Comparison of ENCODE assay signal across 8 cellular contexts in the genomic region with DNA sequence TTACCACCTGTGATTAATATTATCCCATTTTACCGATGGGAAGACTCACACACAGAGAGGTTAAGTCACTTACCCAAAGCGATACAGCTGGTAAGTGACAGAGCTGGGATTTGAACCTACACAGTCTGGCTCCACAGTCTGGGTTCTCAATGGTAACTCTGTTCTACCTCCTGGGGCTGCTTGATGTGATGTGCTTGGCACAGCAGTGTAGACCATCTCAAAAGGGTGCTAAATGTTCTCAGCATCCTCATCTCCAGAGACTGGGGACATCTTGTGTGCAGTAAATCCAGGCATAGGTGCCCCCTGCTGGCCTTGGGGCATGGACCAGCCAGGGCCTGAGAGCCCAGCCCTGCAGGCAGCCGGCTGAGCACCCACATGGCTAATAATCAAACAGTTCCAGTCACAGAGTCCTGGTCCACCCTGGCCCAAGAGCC. TPM values are rescaled to one million over a fixed set of nuclear protein-coding genes. Genes with fewer than 3 reads are reported as not detected.
A peak's percentile ranks its signal among the peaks of the same experiment; 100 is the strongest.
DNase-seq lines count a peak whose midpoint lies in the region; ATAC-seq and TF ChIP-seq lines count a peak whose summit lies in the region.

No MANE protein-coding gene starts in this region.

- ATAC-seq in activated naive CD8-positive, alpha-beta T cell treated with anti-CD3 and anti-CD28 coated beads, Interleukin-2, amount 10 ng/mL, durations not matched to agents 7 days and 5 days (ENCODE audit: low read depth): peak; percentile 98

- CTCF ChIA-PET in OCI-LY7 (lab: Charles Lee; ENCODE audit: unreplicated experiment): no interaction called here

- no peaks in the 10 kb centered on the region for H3K36me3 Mint-ChIP-seq in activated naive CD8-positive, alpha-beta T cell treated with anti-CD3 and anti-CD28 coated beads, Interleukin-2, amount 10 ng/mL, durations not matched to agents 7 days and 5 days

- H3K27ac Mint-ChIP-seq in activated naive CD8-positive, alpha-beta T cell treated with anti-CD3 and anti-CD28 coated beads, Interleukin-2, amount 10 ng/mL, durations not matched to agents 7 days and 5 days: no peak overlapping the region

- H3K27me3 ChIP-seq in BE2C: no peaks in the 10 kb centered on the region
- no peaks in the 10 kb centered on the region for H3K27me3 ChIP-seq in hepatocyte
- H3K27me3 ChIP-seq in ascending aorta: no peaks in the 10 kb centered on the region

- no peaks in the 10 kb centered on the region for H3K36me3 ChIP-seq in BE2C
- H3K36me3 ChIP-seq in OCI-LY7 (ENCODE audit: insufficient read depth, low read length): no peaks in the 10 kb centered on the region
- H3K36me3 ChIP-seq in hepatocyte (replicated peaks; ENCODE audit: insufficient read depth, low read depth): no peaks in the 10 kb centered on the region
- H3K36me3 ChIP-seq in ascending aorta: no peaks in the 10 kb centered on the region

- H3K9me3 ChIP-seq in BE2C (no peaks in the 10 kb centered on the region), OCI-LY7 (ENCODE audit: low read length) (no peaks in the 10 kb centered on the region), hepatocyte (ENCODE audit: low read depth) (no peaks in the 10 kb centered on the region), ascending aorta (no peaks in the 10 kb centered on the region)

- BruUV-seq in OCI-LY7 (replicated peaks; lab: Mats Ljungman, UMichigan): no TSS peak

- DNase-seq in BE2C (peak; percentile 72), GM19238 (ENCODE audit: insufficient read length, low spot score) (peak; percentile 32), OCI-LY7 (ENCODE audit: low spot score) (peak; percentile 18), hepatocyte (ENCODE audit: low spot score) (peak; percentile 78), ascending aorta (ENCODE audit: low spot score in 2 of 2) (no peak), NCI-H2081 treated with DMSO at 0.1 percent for 48 hours (lab: John Stamatoyannopoulos, UW) (no peak)
- peak; percentile 74 for DNase-seq in activated naive CD8-positive, alpha-beta T cell treated with anti-CD3 and anti-CD28 coated beads, Interleukin-2, amount 10 ng/mL, durations not matched to agents 7 days and 5 days
- DNase-seq in stimulated activated CD4-positive, alpha-beta T cell treated with anti-CD3 and anti-CD28 coated beads, Interleukin-1b, Interleukin-23, amount 100 ng/mL, for 48 hours: peak; percentile 39

- H2AFZ ChIP-seq in OCI-LY7 (ENCODE audit: low read length): no peak overlapping the region
- no peak overlapping the region for H2AFZ ChIP-seq in hepatocyte

- H3K4me3 ChIP-seq in BE2C (ENCODE audit: low read depth, low read length) (no peak overlapping the region), OCI-LY7 (ENCODE audit: low read depth, low read length, poor library complexity, severe bottlenecking) (no peak overlapping the region), hepatocyte (no peak overlapping the region), ascending aorta (no peak overlapping the region)

- intact Hi-C loops in OCI-LY7 (cut with micrococcal nuclease; ENCODE audit: unreplicated experiment) (loop anchor here (1.0 to 5.0 kb wide), 3 partner anchors 71 to 143 kb away; no protein-coding TSS in a partner anchor), ascending aorta (cut with DNase I) (no loop called here)

- no peaks in the 10 kb centered on the region for H3K9me3 Mint-ChIP-seq in activated naive CD8-positive, alpha-beta T cell treated with anti-CD3 and anti-CD28 coated beads, Interleukin-2, amount 10 ng/mL, durations not matched to agents 7 days and 5 days

- H3K9me2 ChIP-seq in OCI-LY7 (ENCODE audit: insufficient read depth, low read length) (no peaks in the 10 kb centered on the region), hepatocyte (replicated peaks; ENCODE audit: insufficient read depth) (no peaks in the 10 kb centered on the region)

- no peak overlapping the region for H3K4me2 ChIP-seq in OCI-LY7 (ENCODE audit: low read length)
- H3K4me2 ChIP-seq in hepatocyte: no peak overlapping the region

- TF ChIP-seq CTCF in BE2C (IDR thresholded peaks at IDR 0.05; ENCODE audit: low read depth, low read length) (peak; percentile 74), OCI-LY7 (conservative IDR thresholded peaks at IDR 0.05; ENCODE audit: low read length) (peak; percentile 53), hepatocyte (IDR thresholded peaks at IDR 0.05; ENCODE audit: poor library complexity) (peak; percentile 65), ascending aorta (IDR thresholded peaks at IDR 0.05) (peak in 1 of 3 experiments; percentile 9)

- peaks cover 2% of the 10 kb centered on the region for H3K27me3 Mint-ChIP-seq in activated naive CD8-positive, alpha-beta T cell treated with anti-CD3 and anti-CD28 coated beads, Interleukin-2, amount 10 ng/mL, durations not matched to agents 7 days and 5 days

- no peaks in the 10 kb centered on the region for H4K20me1 ChIP-seq in OCI-LY7 (ENCODE audit: insufficient read depth, low read length)
- H4K20me1 ChIP-seq in hepatocyte (ENCODE audit: insufficient read depth, poor library complexity, severe bottlenecking): no peaks in the 10 kb centered on the region

- WGBS in hepatocyte (ENCODE audit: low lambda C conversion rate, missing lambda C conversion rate): 77% methylated on average over 3 of the region's 3 CpGs

- H3K4me1 Mint-ChIP-seq in activated naive CD8-positive, alpha-beta T cell treated with anti-CD3 and anti-CD28 coated beads, Interleukin-2, amount 10 ng/mL, durations not matched to agents 7 days and 5 days: peaks cover 2% of the 10 kb centered on the region

- peaks cover 8% of the 10 kb centered on the region for H3K4me1 ChIP-seq in BE2C
- no peaks in the 10 kb centered on the region for H3K4me1 ChIP-seq in OCI-LY7 (ENCODE audit: insufficient read depth, low read length, poor library complexity, severe bottlenecking)
- no peaks in the 10 kb centered on the region for H3K4me1 ChIP-seq in hepatocyte (ENCODE audit: insufficient read depth)
- H3K4me1 ChIP-seq in ascending aorta: no peaks in the 10 kb centered on the region

- H3K27ac ChIP-seq in OCI-LY7 (ENCODE audit: low read depth, low read length, poor library complexity, severe bottlenecking) (no peak overlapping the region), hepatocyte (no peak overlapping the region), ascending aorta (no peak overlapping the region)

- H3K79me2 ChIP-seq in OCI-LY7 (ENCODE audit: insufficient read depth, low read depth, low read length) (no peaks in the 10 kb centered on the region), hepatocyte (no peaks in the 10 kb centered on the region)

- POLR2A ChIA-PET in OCI-LY7 (lab: Charles Lee): no interaction called here
- POLR2A ChIA-PET in activated naive CD8-positive, alpha-beta T cell treated with anti-CD3 and anti-CD28 coated beads, Interleukin-2, amount 10 ng/mL, durations not matched to agents 7 days and 5 days (lab: Charles Lee): no interaction called here

- H3K4me3 Mint-ChIP-seq in activated naive CD8-positive, alpha-beta T cell treated with anti-CD3 and anti-CD28 coated beads, Interleukin-2, amount 10 ng/mL, durations not matched to agents 7 days and 5 days: no peak overlapping the region

RNA-seq across cellular contexts. Expression of a gene that starts 15.4 kb away (rescaled TPM):
- polyA plus RNA-seq in BE2C (2012; ENCODE audit: insufficient read depth, insufficient read length, low read depth): 99.0 TPM
- 25.8 and 37.4 TPM in 2 replicates for total RNA-seq in OCI-LY7 (2014; rRNA removed; shearing (Covaris generic))
- total RNA-seq in OCI-LY7 (2022) (43.0 and 43.5 TPM in 2 replicates), hepatocyte (8.9 and 12.3 TPM in 2 replicates), ascending aorta (35.3 TPM)
- total RNA-seq in activated naive CD8-positive, alpha-beta T cell treated with anti-CD3 and anti-CD28 coated beads, Interleukin-2, amount 10 ng/mL, durations not matched to agents 7 days and 5 days: 10 to 100 TPM; 31.1 to 31.4 TPM
- 15.3 and 19.0 TPM in 2 replicates for polyA plus RNA-seq in hepatocyte

RNA-seq across cellular contexts. Expression of a gene that starts 25.6 kb away (rescaled TPM):
- polyA plus RNA-seq in BE2C (2012; ENCODE audit: insufficient read depth, insufficient read length, low read depth): not detected
- 0.05 and 0.44 TPM in 2 replicates for total RNA-seq in OCI-LY7 (2014; rRNA removed; shearing (Covaris generic))
- 0.46 and 0.55 TPM in 2 replicates for total RNA-seq in OCI-LY7 (2022)
- under 1 TPM in 1 of 2 experiments, not detected in 1; 0.17 TPM for total RNA-seq in activated naive CD8-positive, alpha-beta T cell treated with anti-CD3 and anti-CD28 coated beads, Interleukin-2, amount 10 ng/mL, durations not matched to agents 7 days and 5 days
- 0.27 TPM in 1 of 2 replicates, not detected in the other for total RNA-seq in hepatocyte
- 0.93 TPM in 1 of 2 replicates, not detected in the other for polyA plus RNA-seq in hepatocyte
- total RNA-seq in ascending aorta: not detected

RNA-seq across cellular contexts. Expression of a gene that starts 52.1 kb away (rescaled TPM):
- not detected for polyA plus RNA-seq in BE2C (2012; ENCODE audit: insufficient read depth, insufficient read length, low read depth)
- total RNA-seq in OCI-LY7 (2014; rRNA removed; shearing (Covaris generic)): not detected in 2 replicates
- total RNA-seq in OCI-LY7 (2022): not detected in 2 replicates
- total RNA-seq in activated naive CD8-positive, alpha-beta T cell treated with anti-CD3 and anti-CD28 coated beads, Interleukin-2, amount 10 ng/mL, durations not matched to agents 7 days and 5 days: not detected
- total RNA-seq in hepatocyte: 0.20 TPM in 1 of 2 replicates, not detected in the other
- polyA plus RNA-seq in hepatocyte: not detected in 2 replicates
- total RNA-seq in ascending aorta: not detected

Comparison
In these comparisons a context has a peak if more than half of its experiments do, and no peak if none do; other contexts are left out.
1. DNase-seq: peak in BE2C (single experiment), GM19238 (single experiment), OCI-LY7 (single experiment), activated naive CD8-positive, alpha-beta T cell treated with anti-CD3 and anti-CD28 coated beads, Interleukin-2, amount 10 ng/mL, durations not matched to agents 7 days and 5 days (single experiment), hepatocyte (single experiment) and stimulated activated CD4-positive, alpha-beta T cell treated with anti-CD3 and anti-CD28 coated beads, Interleukin-1b, Interleukin-23, amount 100 ng/mL, for 48 hours (single experiment); none in ascending aorta (0 of 2) and NCI-H2081 treated with DMSO at 0.1 percent for 48 hours (single experiment).